1 cellular context compared by ENCODE assay signal in genomic region chr1:214946615-214947014, GRCh38.
TF ChIP-seq lines count a peak whose summit lies in the region.

No MANE protein-coding gene starts in this region.

TF ChIP-seq in HEK293T, 16 proteins besides CTCF, POLR2A, EP300 and RAD21:
- TF ChIP-seq FOXK2 (IDR thresholded peaks at IDR 0.05) (no peak), ARNT (IDR thresholded peaks at IDR 0.05) (no peak), TARDBP (IDR thresholded peaks at IDR 0.05) (no peak), FOXA1 (IDR thresholded peaks at IDR 0.05) (no peak), LEF1 (IDR thresholded peaks at IDR 0.05; ENCODE audit: borderline replicate concordance) (no peak), ZNF384 (IDR thresholded peaks at IDR 0.05) (no peak)
